ENCODE assay signal across 13 cellular contexts in genomic region chr3:111967071-111967470, GRCh38. TPM values are rescaled to one million over a fixed set of nuclear protein-coding genes. Genes with fewer than 3 reads are reported as not detected.
DNase-seq lines count a peak whose midpoint lies in the region; ATAC-seq and TF ChIP-seq lines count a peak whose summit lies in the region.
"Had no signal": no experiment of that assay in that cellular context is flagged by ENCODE, and none has a peak within 500 bp of the region (broad histone marks: within the 10 kb centered on the region; RNA-seq: fewer than 3 reads in every experiment).

No MANE protein-coding gene starts in this region.

- no peaks in the 10 kb centered on the region; the same call in 1 of the 2 replicates for H3K27me3 Mint-ChIP-seq in HFFc6 (ENCODE audit: insufficient read depth)
- no peaks in the 10 kb centered on the region for H3K27me3 Mint-ChIP-seq in activated T-helper 17 cell treated with anti-CD3 and anti-CD28 coated beads, Interleukin-2, amount 50 U/mL, for 72 hours
- H3K27me3 Mint-ChIP-seq: activated CD4-positive, alpha-beta T cell treated with anti-CD3 and anti-CD28 coated beads for 36 hours; CD4-positive, alpha-beta T cell had no signal

- peaks cover 17% of the 10 kb centered on the region; the same call in 1 of the 2 replicates for H3K36me3 Mint-ChIP-seq in HFFc6 (ENCODE audit: low read depth)
- no peaks in the 10 kb centered on the region for H3K36me3 Mint-ChIP-seq in activated T-helper 17 cell treated with anti-CD3 and anti-CD28 coated beads, Interleukin-2, amount 50 U/mL, for 72 hours (ENCODE audit: low read depth)
- H3K36me3 Mint-ChIP-seq: mesothelial cell of epicardium had no signal

- no peak for TF ChIP-seq EP300 in stomach (IDR thresholded peaks at IDR 0.05)

- H3K4me3 Mint-ChIP-seq in HFFc6, result no peak overlapping the region
- H3K4me3 Mint-ChIP-seq in activated T-helper 17 cell treated with anti-CD3 and anti-CD28 coated beads, Interleukin-2, amount 50 U/mL, for 72 hours, result peak overlapping the region; percentile 23
- H3K4me3 Mint-ChIP-seq: activated CD4-positive, alpha-beta T cell treated with anti-CD3 and anti-CD28 coated beads for 36 hours; activated T-helper 1 cell treated with anti-CD3 and anti-CD28 coated beads, Interleukin-12 subunit alpha, Interleukin-12 subunit beta, Interleukin-2, Interleukin-4 antibody, amounts not matched to agents 30 ng/mL and 10 ng/mL and 1 ng/mL, durations not matched to agents 14 hours and 24 hours and 36 hours; CD4-positive, alpha-beta T cell; endodermal cell; mesothelial cell of epicardium had no signal

- H3K27ac ChIP-seq in stomach, result peak overlapping the region in 4 of 5 donors; percentile 20 to 64 (median 36)

- intact Hi-C loops in left colon (cut with DNase I, micrococcal nuclease) (loop anchor here in 1 of 2 donors (1.0 to 10.0 kb wide), 3 partner anchors 102 to 300 kb away; no protein-coding TSS in a partner anchor), stomach (cut with DNase I; ENCODE audit: low total_unique reads) (loop anchor here (5.0 to 10.0 kb wide), 3 partner anchors 112 to 300 kb away; partner anchors contain the start of gene PHLDB2)

- no peak for ATAC-seq in activated T-helper 17 cell treated with anti-CD3 and anti-CD28 coated beads, Interleukin-2, amount 50 U/mL, for 72 hours (replicated peaks)
- peak; percentile 42 for ATAC-seq in left colon

- TF ChIP-seq POLR2A in stomach (IDR thresholded peaks at IDR 0.05), result no peak

- H3K4me1 ChIP-seq in stomach, result peaks cover 0 to 25% (median 13%) of the 10 kb centered on the region in 4 donors

- H3K27ac Mint-ChIP-seq in HFFc6, result peak overlapping the region; percentile 37; the same call in 1 of the 2 replicates
- H3K27ac Mint-ChIP-seq in activated T-helper 17 cell treated with anti-CD3 and anti-CD28 coated beads, Interleukin-2, amount 50 U/mL, for 72 hours, result peak overlapping the region; percentile 28
- H3K27ac Mint-ChIP-seq: activated CD4-positive, alpha-beta T cell treated with anti-CD3 and anti-CD28 coated beads for 36 hours; activated T-helper 1 cell treated with anti-CD3 and anti-CD28 coated beads, Interleukin-12 subunit alpha, Interleukin-12 subunit beta, Interleukin-2, Interleukin-4 antibody, amounts not matched to agents 30 ng/mL and 10 ng/mL and 1 ng/mL, durations not matched to agents 14 hours and 24 hours and 36 hours; CD4-positive, alpha-beta T cell; endodermal cell had no signal

- H3K4me3 ChIP-seq in stomach (no peak overlapping the region), MG63 (no peak overlapping the region)

- DNase-seq in HFFc6, result no peak
- no peak for DNase-seq in left colon
- DNase-seq in stomach, result no peak
- no peak for DNase-seq in MG63
- DNase-seq in DMS79 (lab: John Stamatoyannopoulos, UW), result no peak
- no peak for DNase-seq in activated T-cell treated with anti-CD3 and anti-CD28 coated beads, Interleukin-2, amount 50 U/mL, for 48 hours
- DNase-seq in NOMO-1 treated with DMSO at 0.1 percent for 48 hours (lab: John Stamatoyannopoulos, UW; ENCODE audit: unreplicated experiment), result no peak

- 23 to 36% (median 31%) methylated on average over 3 of the region's 3 CpGs for WGBS in stomach, 5 donors

- peaks cover 4 to 39% (median 19%) of the 10 kb centered on the region in 4 donors for H3K36me3 ChIP-seq in stomach
- H3K36me3 ChIP-seq in MG63, result peaks cover 15% of the 10 kb centered on the region

- TF ChIP-seq CTCF in HFFc6 (IDR thresholded peaks at IDR 0.05) (no peak), stomach (IDR thresholded peaks at IDR 0.05) (no peak)

- H3K27me3 ChIP-seq in stomach (no peaks in the 10 kb centered on the region), MG63 (no peaks in the 10 kb centered on the region)

- no peaks in the 10 kb centered on the region for H3K9me3 ChIP-seq in stomach
- no peaks in the 10 kb centered on the region for H3K9me3 ChIP-seq in MG63

- H3K9me3 Mint-ChIP-seq in HFFc6, result no peaks in the 10 kb centered on the region
- no peaks in the 10 kb centered on the region for H3K9me3 Mint-ChIP-seq in activated T-helper 17 cell treated with anti-CD3 and anti-CD28 coated beads, Interleukin-2, amount 50 U/mL, for 72 hours
- H3K9me3 Mint-ChIP-seq: activated T-helper 1 cell treated with anti-CD3 and anti-CD28 coated beads, Interleukin-12 subunit alpha, Interleukin-12 subunit beta, Interleukin-2, Interleukin-4 antibody, amounts not matched to agents 30 ng/mL and 10 ng/mL and 1 ng/mL, durations not matched to agents 14 hours and 24 hours and 36 hours; CD4-positive, alpha-beta T cell; endodermal cell; mesothelial cell of epicardium had no signal

- H3K4me1 Mint-ChIP-seq in HFFc6 (ENCODE audit: low read depth), result peaks cover 49% of the 10 kb centered on the region
- H3K4me1 Mint-ChIP-seq in activated T-helper 17 cell treated with anti-CD3 and anti-CD28 coated beads, Interleukin-2, amount 50 U/mL, for 72 hours, result peaks cover 22% of the 10 kb centered on the region

RNA-seq across cellular contexts. Expression of gene ABHD10, which starts 11.8 kb away (rescaled TPM):
- total RNA-seq in HFFc6 (2021; fragmentation: NEBNext Ultra II Directional; extraction: Animal tissue kit (Norgen Biotek cat#: 25700)), result 10 to 100 TPM; 39.5 to 44.5 (median 41.3) TPM
- total RNA-seq in activated T-helper 17 cell treated with anti-CD3 and anti-CD28 coated beads, Interleukin-2, amount 50 U/mL, for 72 hours, result 10 to 100 TPM; 63.3 to 84.9 TPM
- total RNA-seq in left colon (10 to 100 TPM; 26.2 to 26.6 TPM), stomach (10 to 100 TPM in 4 of 5 donors, not detected in 1; 11.6 to 61.7 (median 27.1) TPM)
- polyA plus RNA-seq in stomach, result 10 to 100 TPM; 13.5 to 15.1 (median 13.7) TPM
- total RNA-seq in MG63 (2014; rRNA removed; shearing (Covaris generic); ENCODE audit: low replicate concordance), result 40.1 and 78.2 TPM in 2 replicates

RNA-seq across cellular contexts. Expression of gene TAGLN3, which starts 31.7 kb away (rescaled TPM):
- under 1 TPM in 3 of 6 experiments, not detected in 3; 0.26 to 0.63 (median 0.43) TPM for total RNA-seq in HFFc6 (2021; fragmentation: NEBNext Ultra II Directional; extraction: Animal tissue kit (Norgen Biotek cat#: 25700))
- total RNA-seq in activated T-helper 17 cell treated with anti-CD3 and anti-CD28 coated beads, Interleukin-2, amount 50 U/mL, for 72 hours, result 1 to 10 TPM in 1 of 2 donors, under 1 TPM in 1; 0.56 to 7.1 TPM
- total RNA-seq in left colon (1 to 10 TPM in 1 of 2 donors, under 1 TPM in 1; 0.37 to 1.0 TPM), stomach (1 to 10 TPM in 1 of 5 donors, not detected in 4; 5.3 TPM)
- 1 to 10 TPM in 2 of 3 donors, under 1 TPM in 1; 0.87 to 3.4 (median 1.0) TPM for polyA plus RNA-seq in stomach
- not detected in 2 replicates for total RNA-seq in MG63 (2014; rRNA removed; shearing (Covaris generic); ENCODE audit: low replicate concordance)
